Comparison of ENCODE assay signal across 1 cellular context in the genomic region with DNA sequence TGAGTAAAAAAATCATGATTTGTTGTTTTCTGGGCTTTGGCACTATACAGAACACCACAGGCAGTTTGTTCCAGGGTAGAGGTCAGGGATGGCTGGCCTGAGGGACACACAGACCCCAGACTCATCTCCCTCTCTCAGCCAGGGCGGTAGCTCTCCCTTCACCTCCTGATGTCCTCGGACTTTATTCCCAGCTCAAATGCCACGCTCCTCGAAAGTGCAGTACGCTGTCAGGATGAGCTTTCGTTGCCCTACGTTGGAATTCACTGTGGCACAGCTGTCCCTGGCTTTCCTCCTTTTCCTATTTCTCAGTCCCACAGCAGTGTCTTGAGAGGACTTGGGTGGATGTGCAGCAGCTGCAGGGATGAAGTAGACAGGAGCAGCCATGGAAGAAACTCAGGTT.
TF ChIP-seq lines count a peak whose summit lies in the region.

No MANE protein-coding gene starts in this region.

TF ChIP-seq in HepG2, 621 proteins besides CTCF, POLR2A, EP300 and RAD21:
- TF ChIP-seq BRD4 (CRISPR knock-in tag; IDR thresholded peaks at IDR 0.05) = no peak
- TF ChIP-seq BCL6 (CRISPR knock-in tag; IDR thresholded peaks at IDR 0.05) = peak; percentile 71
- no peak for TF ChIP-seq ZNF318 (CRISPR knock-in tag; IDR thresholded peaks at IDR 0.05)
- TF ChIP-seq ZKSCAN8 (CRISPR knock-in tag; IDR thresholded peaks at IDR 0.05; ENCODE audit: borderline replicate concordance) = no peak
- 0 out of 2 replicates have a peak, but pooled peaks have one; percentile 39 for TF ChIP-seq HNF4A (CRISPR knock-in tag; IDR thresholded peaks at IDR 0.05)
- TF ChIP-seq CERS6 (CRISPR knock-in tag; IDR thresholded peaks at IDR 0.05) = no peak
TF ChIP-seq in HepG2: peak in this region for 2.
